ENCODE assay signal across 1 cellular context in genomic region chr16:87383522-87384161, GRCh38.
A peak's percentile ranks its signal among the peaks of the same experiment; 100 is the strongest.
TF ChIP-seq lines count a peak whose summit lies in the region.

A gene with protein sequence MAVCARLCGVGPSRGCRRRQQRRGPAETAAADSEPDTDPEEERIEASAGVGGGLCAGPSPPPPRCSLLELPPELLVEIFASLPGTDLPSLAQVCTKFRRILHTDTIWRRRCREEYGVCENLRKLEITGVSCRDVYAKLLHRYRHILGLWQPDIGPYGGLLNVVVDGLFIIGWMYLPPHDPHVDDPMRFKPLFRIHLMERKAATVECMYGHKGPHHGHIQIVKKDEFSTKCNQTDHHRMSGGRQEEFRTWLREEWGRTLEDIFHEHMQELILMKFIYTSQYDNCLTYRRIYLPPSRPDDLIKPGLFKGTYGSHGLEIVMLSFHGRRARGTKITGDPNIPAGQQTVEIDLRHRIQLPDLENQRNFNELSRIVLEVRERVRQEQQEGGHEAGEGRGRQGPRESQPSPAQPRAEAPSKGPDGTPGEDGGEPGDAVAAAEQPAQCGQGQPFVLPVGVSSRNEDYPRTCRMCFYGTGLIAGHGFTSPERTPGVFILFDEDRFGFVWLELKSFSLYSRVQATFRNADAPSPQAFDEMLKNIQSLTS (minus strand): TSS chr16:87383776. CDS start chr16:87383744, 32 bp downstream.

TF ChIP-seq in WTC11, 78 proteins besides CTCF, POLR2A, EP300 and RAD21 (continued from another document):
- TF ChIP-seq GTF2I (CRISPR knock-in tag; conservative IDR thresholded peaks at IDR 0.05), result 0 out of 2 replicates have a peak, but pooled peaks have one; percentile 25
- TF ChIP-seq TP53 (CRISPR knock-in tag; IDR thresholded peaks at IDR 0.05), result 0 out of 2 replicates have a peak, but pooled peaks have one; percentile 80
- peak; percentile 90 for TF ChIP-seq SP1 (CRISPR knock-in tag; conservative IDR thresholded peaks at IDR 0.05)
- TF ChIP-seq, protein P1, sequence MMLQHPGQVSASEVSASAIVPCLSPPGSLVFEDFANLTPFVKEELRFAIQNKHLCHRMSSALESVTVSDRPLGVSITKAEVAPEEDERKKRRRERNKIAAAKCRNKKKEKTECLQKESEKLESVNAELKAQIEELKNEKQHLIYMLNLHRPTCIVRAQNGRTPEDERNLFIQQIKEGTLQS (CRISPR knock-in tag; conservative IDR thresholded peaks at IDR 0.05), result no peak
- peak; percentile 69; the same call in 1 of the 2 replicates for TF ChIP-seq CBFB (CRISPR knock-in tag; IDR thresholded peaks at IDR 0.05; ENCODE audit: low read depth)
- TF ChIP-seq CREB1 (CRISPR knock-in tag; IDR thresholded peaks at IDR 0.05), result peak; percentile 81; the same call in 1 of the 2 replicates
- no peak for TF ChIP-seq MLX (CRISPR knock-in tag; IDR thresholded peaks at IDR 0.05)
- TF ChIP-seq, protein P2, sequence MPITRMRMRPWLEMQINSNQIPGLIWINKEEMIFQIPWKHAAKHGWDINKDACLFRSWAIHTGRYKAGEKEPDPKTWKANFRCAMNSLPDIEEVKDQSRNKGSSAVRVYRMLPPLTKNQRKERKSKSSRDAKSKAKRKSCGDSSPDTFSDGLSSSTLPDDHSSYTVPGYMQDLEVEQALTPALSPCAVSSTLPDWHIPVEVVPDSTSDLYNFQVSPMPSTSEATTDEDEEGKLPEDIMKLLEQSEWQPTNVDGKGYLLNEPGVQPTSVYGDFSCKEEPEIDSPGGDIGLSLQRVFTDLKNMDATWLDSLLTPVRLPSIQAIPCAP (CRISPR knock-in tag; IDR thresholded peaks at IDR 0.05), result peak; percentile 72; the same call in 1 of the 2 replicates
- TF ChIP-seq, protein P3, sequence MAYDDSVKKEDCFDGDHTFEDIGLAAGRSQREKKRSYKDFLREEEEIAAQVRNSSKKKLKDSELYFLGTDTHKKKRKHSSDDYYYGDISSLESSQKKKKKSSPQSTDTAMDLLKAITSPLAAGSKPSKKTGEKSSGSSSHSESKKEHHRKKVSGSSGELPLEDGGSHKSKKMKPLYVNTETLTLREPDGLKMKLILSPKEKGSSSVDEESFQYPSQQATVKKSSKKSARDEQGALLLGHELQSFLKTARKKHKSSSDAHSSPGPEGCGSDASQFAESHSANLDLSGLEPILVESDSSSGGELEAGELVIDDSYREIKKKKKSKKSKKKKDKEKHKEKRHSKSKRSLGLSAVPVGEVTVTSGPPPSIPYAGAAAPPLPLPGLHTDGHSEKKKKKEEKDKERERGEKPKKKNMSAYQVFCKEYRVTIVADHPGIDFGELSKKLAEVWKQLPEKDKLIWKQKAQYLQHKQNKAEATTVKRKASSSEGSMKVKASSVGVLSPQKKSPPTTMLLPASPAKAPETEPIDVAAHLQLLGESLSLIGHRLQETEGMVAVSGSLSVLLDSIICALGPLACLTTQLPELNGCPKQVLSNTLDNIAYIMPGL (CRISPR knock-in tag; IDR thresholded peaks at IDR 0.05), result peak; percentile 100
- TF ChIP-seq ZNF219 (CRISPR knock-in tag; IDR thresholded peaks at IDR 0.05; ENCODE audit: borderline replicate concordance), result 0 out of 2 replicates have a peak, but pooled peaks have one; percentile 14
- no peak for TF ChIP-seq TEAD4 (CRISPR knock-in tag; IDR thresholded peaks at IDR 0.05)
- TF ChIP-seq ZNF138 (CRISPR knock-in tag; conservative IDR thresholded peaks at IDR 0.05), result peak; percentile 82; the same call in 1 of the 2 replicates
- TF ChIP-seq SOX15 (CRISPR knock-in tag; IDR thresholded peaks at IDR 0.05), result no peak
- TF ChIP-seq E2F5 (CRISPR knock-in tag; IDR thresholded peaks at IDR 0.05), result 0 out of 2 replicates have a peak, but pooled peaks have one; percentile 56
- TF ChIP-seq GABPB1 (CRISPR knock-in tag; IDR thresholded peaks at IDR 0.05), result peak; percentile 88
- TF ChIP-seq ZNF232 (CRISPR knock-in tag; IDR thresholded peaks at IDR 0.05), result peak; percentile 67; the same call in 1 of the 2 replicates
